In the genomic region with DNA sequence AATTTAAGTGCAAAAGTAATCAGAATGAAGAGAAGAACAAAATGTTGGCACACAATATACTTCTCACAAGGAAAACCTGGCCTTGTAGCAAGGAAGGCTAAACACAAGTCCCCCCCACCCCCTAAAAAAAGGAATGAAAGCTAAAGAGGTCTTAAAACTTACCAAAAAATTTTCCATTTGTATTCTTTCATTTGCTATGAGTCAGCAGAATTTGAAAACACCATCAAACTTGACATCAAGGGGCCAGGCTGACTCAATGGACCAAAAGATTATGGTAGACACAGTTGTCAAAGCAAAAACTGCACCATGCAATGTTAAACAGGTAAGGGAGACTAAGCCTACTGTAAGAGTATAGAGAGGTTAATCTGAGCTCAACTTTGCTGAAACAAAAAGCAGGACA, we compare ENCODE assay signal across 40 cellular contexts.
"Had no signal": no experiment of that assay in that cellular context is flagged by ENCODE, and none has a peak within 500 bp of the region (broad histone marks: within the 10 kb centered on the region; RNA-seq: fewer than 3 reads in every experiment).

No MANE protein-coding gene starts in this region.

- H3K27me3 Mint-ChIP-seq: activated CD4-positive, alpha-beta memory T cell treated with anti-CD3 and anti-CD28 coated beads, Interleukin-2, amount 10 ng/mL, durations not matched to agents 7 days and 5 days; activated CD4-positive, alpha-beta T cell treated with anti-CD3 and anti-CD28 coated beads for 36 hours; activated CD4-positive, alpha-beta T cell treated with anti-CD3 and anti-CD28 coated beads, Interleukin-2, amount 10 ng/mL, durations not matched to agents 7 days and 5 days; activated CD8-positive, alpha-beta memory T cell treated with anti-CD3 and anti-CD28 coated beads, Interleukin-2, amount 10 ng/mL, durations not matched to agents 7 days and 5 days; activated naive CD4-positive, alpha-beta T cell treated with anti-CD3 and anti-CD28 coated beads, Interleukin-2, amount 10 ng/mL, durations not matched to agents 7 days and 5 days; activated naive CD4-positive, alpha-beta T cell treated with anti-CD3 and anti-CD28 coated beads, Interleukin-2, amount 50 U/mL, for 24 hours; activated naive CD8-positive, alpha-beta T cell; activated naive CD8-positive, alpha-beta T cell treated with anti-CD3 and anti-CD28 coated beads, Interleukin-2, amount 10 ng/mL, durations not matched to agents 7 days and 5 days; activated naive CD8-positive, alpha-beta T cell treated with anti-CD3 and anti-CD28 coated beads, Interleukin-2, amount 50 U/mL, for 24 hours; activated T-cell treated with anti-CD3 and anti-CD28 coated beads, Interleukin-2, amount 50 U/mL, for 24 hours; brain; central memory CD8-positive, alpha-beta T cell had no signal

- H3K36me3 Mint-ChIP-seq: activated CD8-positive, alpha-beta memory T cell treated with anti-CD3 and anti-CD28 coated beads, Interleukin-2, amount 10 ng/mL, durations not matched to agents 7 days and 5 days; activated naive CD4-positive, alpha-beta T cell treated with anti-CD3 and anti-CD28 coated beads, Interleukin-2, amount 10 ng/mL, durations not matched to agents 7 days and 5 days; activated naive CD4-positive, alpha-beta T cell treated with anti-CD3 and anti-CD28 coated beads, Interleukin-2, amount 50 U/mL, for 24 hours; activated naive CD8-positive, alpha-beta T cell; activated naive CD8-positive, alpha-beta T cell treated with anti-CD3 and anti-CD28 coated beads, Interleukin-2, amount 10 ng/mL, durations not matched to agents 7 days and 5 days; brain had no signal

- H3K27me3 ChIP-seq: ascending aorta, cardiac muscle cell had no signal

- H3K27ac Mint-ChIP-seq: activated CD4-positive, alpha-beta memory T cell treated with anti-CD3 and anti-CD28 coated beads, Interleukin-2, amount 10 ng/mL, durations not matched to agents 7 days and 5 days; activated CD4-positive, alpha-beta T cell treated with anti-CD3 and anti-CD28 coated beads for 36 hours; activated CD4-positive, alpha-beta T cell treated with anti-CD3 and anti-CD28 coated beads, Interleukin-2, amount 10 ng/mL, durations not matched to agents 7 days and 5 days; activated CD8-positive, alpha-beta memory T cell treated with anti-CD3 and anti-CD28 coated beads, Interleukin-2, amount 10 ng/mL, durations not matched to agents 7 days and 5 days; activated CD8-positive, alpha-beta T cell treated with anti-CD3 and anti-CD28 coated beads, Interleukin-2, amount 10 ng/mL, durations not matched to agents 7 days and 5 days; activated naive CD4-positive, alpha-beta T cell treated with anti-CD3 and anti-CD28 coated beads, Interleukin-2, amount 10 ng/mL, durations not matched to agents 7 days and 5 days; activated naive CD4-positive, alpha-beta T cell treated with anti-CD3 and anti-CD28 coated beads, Interleukin-2, amount 50 U/mL, for 24 hours; activated naive CD8-positive, alpha-beta T cell; activated naive CD8-positive, alpha-beta T cell treated with anti-CD3 and anti-CD28 coated beads, Interleukin-2, amount 10 ng/mL, durations not matched to agents 7 days and 5 days; activated naive CD8-positive, alpha-beta T cell treated with anti-CD3 and anti-CD28 coated beads, Interleukin-2, amount 50 U/mL, for 24 hours; activated T-cell treated with anti-CD3 and anti-CD28 coated beads, Interleukin-2, amount 50 U/mL, for 24 hours; activated T-helper 2 cell treated with anti-CD3 and anti-CD28 coated beads, Interferon-gamma antibody, Interleukin-2, Interleukin-4, amounts not matched to agents 10 μg/mL and 5 μg/mL and 100 μg/mL, durations not matched to agents 14 hours and 24 hours and 36 hours; brain; T-helper 1 cell treated with Interleukin-12 subunit alpha and Interleukin-12 subunit beta and Interleukin-4 antibody, amounts not matched to agents 30 μg/mL and 1 μg/mL, for 36 hours; T-helper 2 cell treated with Interferon-gamma antibody and Interleukin-4, amounts not matched to agents 5 μg/mL and 100 μg/mL, for 36 hours; WTC11 had no signal

- H3K4me3 Mint-ChIP-seq: activated CD4-positive, alpha-beta memory T cell treated with anti-CD3 and anti-CD28 coated beads, Interleukin-2, amount 10 ng/mL, durations not matched to agents 7 days and 5 days; activated CD4-positive, alpha-beta T cell treated with anti-CD3 and anti-CD28 coated beads for 36 hours; activated CD4-positive, alpha-beta T cell treated with anti-CD3 and anti-CD28 coated beads, Interleukin-2, amount 10 ng/mL, durations not matched to agents 7 days and 5 days; activated CD8-positive, alpha-beta memory T cell treated with anti-CD3 and anti-CD28 coated beads, Interleukin-2, amount 10 ng/mL, durations not matched to agents 7 days and 5 days; activated CD8-positive, alpha-beta T cell treated with anti-CD3 and anti-CD28 coated beads, Interleukin-2, amount 10 ng/mL, durations not matched to agents 7 days and 5 days; activated naive CD4-positive, alpha-beta T cell treated with anti-CD3 and anti-CD28 coated beads, Interleukin-2, amount 10 ng/mL, durations not matched to agents 7 days and 5 days; activated naive CD4-positive, alpha-beta T cell treated with anti-CD3 and anti-CD28 coated beads, Interleukin-2, amount 50 U/mL, for 24 hours; activated naive CD8-positive, alpha-beta T cell; activated naive CD8-positive, alpha-beta T cell treated with anti-CD3 and anti-CD28 coated beads, Interleukin-2, amount 10 ng/mL, durations not matched to agents 7 days and 5 days; activated naive CD8-positive, alpha-beta T cell treated with anti-CD3 and anti-CD28 coated beads, Interleukin-2, amount 50 U/mL, for 24 hours; activated T-cell treated with anti-CD3 and anti-CD28 coated beads, Interleukin-2, amount 50 U/mL, for 24 hours; brain; central memory CD8-positive, alpha-beta T cell; T-helper 1 cell treated with Interleukin-12 subunit alpha and Interleukin-12 subunit beta and Interleukin-4 antibody, amounts not matched to agents 30 μg/mL and 1 μg/mL, for 36 hours; T-helper 2 cell treated with Interferon-gamma antibody and Interleukin-4, amounts not matched to agents 5 μg/mL and 100 μg/mL, for 36 hours; WTC11 had no signal

- H3K4me1 Mint-ChIP-seq: activated CD4-positive, alpha-beta memory T cell treated with anti-CD3 and anti-CD28 coated beads, Interleukin-2, amount 10 ng/mL, durations not matched to agents 7 days and 5 days; activated CD4-positive, alpha-beta T cell treated with anti-CD3 and anti-CD28 coated beads for 36 hours; activated CD4-positive, alpha-beta T cell treated with anti-CD3 and anti-CD28 coated beads, Interleukin-2, amount 10 ng/mL, durations not matched to agents 7 days and 5 days; activated CD8-positive, alpha-beta memory T cell treated with anti-CD3 and anti-CD28 coated beads, Interleukin-2, amount 10 ng/mL, durations not matched to agents 7 days and 5 days; activated naive CD4-positive, alpha-beta T cell treated with anti-CD3 and anti-CD28 coated beads, Interleukin-2, amount 10 ng/mL, durations not matched to agents 7 days and 5 days; activated naive CD4-positive, alpha-beta T cell treated with anti-CD3 and anti-CD28 coated beads, Interleukin-2, amount 50 U/mL, for 24 hours; activated naive CD8-positive, alpha-beta T cell treated with anti-CD3 and anti-CD28 coated beads, Interleukin-2, amount 10 ng/mL, durations not matched to agents 7 days and 5 days; activated naive CD8-positive, alpha-beta T cell treated with anti-CD3 and anti-CD28 coated beads, Interleukin-2, amount 50 U/mL, for 24 hours; brain; central memory CD8-positive, alpha-beta T cell had no signal

- FAIRE-seq: bronchial epithelial cell, TTC549 had no signal

- H3K27ac ChIP-seq: ascending aorta, cardiac muscle cell, WERI-Rb-1 had no signal

- DNase-seq: activated CD4-positive, alpha-beta memory T cell treated with anti-CD3 and anti-CD28 coated beads, Interleukin-2, amount 10 ng/mL, durations not matched to agents 7 days and 5 days; activated CD4-positive, alpha-beta T cell treated with anti-CD3 and anti-CD28 coated beads for 1 hour; activated CD4-positive, alpha-beta T cell treated with anti-CD3 and anti-CD28 coated beads for 36 hours; activated CD4-positive, alpha-beta T cell treated with anti-CD3 and anti-CD28 coated beads for 48 hours; activated CD4-positive, alpha-beta T cell treated with anti-CD3 and anti-CD28 coated beads, Interleukin-2, amount 10 ng/mL, durations not matched to agents 7 days and 5 days; activated CD4-positive, alpha-beta T cell treated with anti-CD3 and anti-CD28 coated beads, Interleukin-2, amount 50 U/mL, for 48 hours; activated CD4-positive, CD25-positive, alpha-beta regulatory T cell; activated CD8-positive, alpha-beta memory T cell treated with anti-CD3 and anti-CD28 coated beads for 24 hours; activated CD8-positive, alpha-beta memory T cell treated with anti-CD3 and anti-CD28 coated beads, Interleukin-2, amount 10 ng/mL, durations not matched to agents 7 days and 5 days; activated CD8-positive, alpha-beta memory T cell treated with anti-CD3 and anti-CD28 coated beads, Interleukin-2, amount 50 U/mL, for 48 hours; activated CD8-positive, alpha-beta T cell treated with anti-CD3 and anti-CD28 coated beads, Interleukin-2, amount 10 ng/mL, durations not matched to agents 7 days and 5 days; activated effector memory CD4-positive, alpha-beta T cell treated with Interleukin-2 at 50 U/mL for 16 hours; activated gamma-delta T cell; activated naive CD4-positive, alpha-beta T cell treated with anti-CD3 and anti-CD28 coated beads, Interleukin-2, amount 10 ng/mL, durations not matched to agents 7 days and 5 days; activated naive CD4-positive, alpha-beta T cell treated with Interleukin-2 at 50 U/mL for 16 hours; activated naive CD8-positive, alpha-beta T cell treated with anti-CD3 and anti-CD28 coated beads, Interleukin-2, amount 10 ng/mL, durations not matched to agents 7 days and 5 days; activated naive CD8-positive, alpha-beta T cell treated with anti-CD3 and anti-CD28 coated beads, Interleukin-2, amount 50 U/mL, for 24 hours; activated T-cell treated with anti-CD3 and anti-CD28 coated beads, Interleukin-2, amount 50 U/mL, for 24 hours; activated T-cell treated with anti-CD3 and anti-CD28 coated beads, Interleukin-2, amount 50 U/mL, for 48 hours; amygdala; anterior cingulate cortex; caudate nucleus; cerebellar nuclear complex; T-helper 1 cell; T-helper 2 cell; T-helper 9 cell; WERI-Rb-1 had no signal

- H3K4me3 ChIP-seq: ascending aorta, cardiac muscle cell had no signal

- H3K36me3 ChIP-seq: ascending aorta, cardiac muscle cell, WERI-Rb-1 had no signal

- ATAC-seq: activated CD4-positive, alpha-beta T cell treated with anti-CD3 and anti-CD28 coated beads for 36 hours; activated CD4-positive, CD25-positive, alpha-beta regulatory T cell treated with anti-CD3 and anti-CD28 coated beads, Interleukin-2, amount 50 U/mL, for 24 hours; activated CD8-positive, alpha-beta memory T cell treated with anti-CD3 and anti-CD28 coated beads, Interleukin-2, amount 10 ng/mL, durations not matched to agents 7 days and 5 days; activated CD8-positive, alpha-beta T cell treated with anti-CD3 and anti-CD28 coated beads, Interleukin-2, amount 10 ng/mL, durations not matched to agents 7 days and 5 days; activated naive CD8-positive, alpha-beta T cell treated with anti-CD3 and anti-CD28 coated beads, Interleukin-2, amount 50 U/mL, for 24 hours had no signal

- H3K4me1 ChIP-seq: ascending aorta had no signal
